Comparison of ENCODE assay signal across 9 cellular contexts in the genomic region with DNA sequence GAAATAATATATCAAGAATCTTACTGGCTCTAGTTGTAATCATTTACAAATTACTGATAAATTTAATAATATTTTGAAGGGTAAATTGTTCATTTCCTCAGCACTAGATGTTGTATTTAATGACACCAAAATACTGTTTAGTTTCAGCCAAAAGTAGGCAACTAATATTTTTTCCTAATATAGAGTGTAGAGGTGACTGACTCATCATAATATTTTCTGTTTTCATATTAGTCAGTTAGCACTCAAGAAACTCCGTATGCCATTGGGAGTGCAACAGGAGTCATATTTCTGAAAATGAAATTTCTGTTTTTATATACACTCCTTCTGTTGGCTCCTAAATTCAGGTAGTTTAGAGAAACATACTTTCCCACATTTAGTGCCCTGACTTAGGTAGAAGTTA. TPM values are rescaled to one million over a fixed set of nuclear protein-coding genes. Genes with fewer than 3 reads are reported as not detected.
DNase-seq lines count a peak whose midpoint lies in the region; ATAC-seq and TF ChIP-seq lines count a peak whose summit lies in the region.
"Had no signal": no experiment of that assay in that cellular context is flagged by ENCODE, and none has a peak within 500 bp of the region (broad histone marks: within the 10 kb centered on the region; RNA-seq: fewer than 3 reads in every experiment).

No MANE protein-coding gene starts in this region.

- TF ChIP-seq CTCF in KMS-11 (conservative IDR thresholded peaks at IDR 0.05; ENCODE audit: low read depth, low read length) (no peak), osteoblast (IDR thresholded peaks at IDR 0.05; ENCODE audit: extremely low read depth, low read depth, low read length) (no peak), WERI-Rb-1 (IDR thresholded peaks at IDR 0.05; ENCODE audit: low read depth, low read length) (no peak)

- H3K36me3 ChIP-seq in KMS-11 (ENCODE audit: insufficient read depth) = no peaks in the 10 kb centered on the region
- H3K36me3 ChIP-seq in osteoblast (ENCODE audit: insufficient read depth, low read length) = no peaks in the 10 kb centered on the region
- no peaks in the 10 kb centered on the region for H3K36me3 ChIP-seq in WERI-Rb-1

- H3K4me1 ChIP-seq in KMS-11 (ENCODE audit: low read depth, poor library complexity, severe bottlenecking) (peaks cover 52% of the 10 kb centered on the region), osteoblast (ENCODE audit: insufficient read depth, low read length) (peaks cover 9% of the 10 kb centered on the region)

- no peaks in the 10 kb centered on the region for H3K27me3 ChIP-seq in KMS-11 (ENCODE audit: insufficient read depth, low read depth)
- no peaks in the 10 kb centered on the region for H3K27me3 ChIP-seq in osteoblast (ENCODE audit: insufficient read depth, low read length)
- no peaks in the 10 kb centered on the region for H3K27me3 ChIP-seq in WERI-Rb-1 (ENCODE audit: insufficient read depth, low read depth, severe bottlenecking)

- no peak overlapping the region for H3K9ac ChIP-seq in KMS-11

- no peak for DNase-seq in osteoblast (ENCODE audit: insufficient read length, low spot score, missing footprints)
- no peak for DNase-seq in NCI-H2107 treated with DMSO at 0.1 percent for 48 hours (lab: John Stamatoyannopoulos, UW; ENCODE audit: unreplicated experiment)
- DNase-seq in WERI-Rb-1 = no peak
- DNase-seq in iPS-NIHi11 (ENCODE audit: low spot score) = no peak
- no peak for DNase-seq in DMS79 treated with DMSO at 0.1 percent for 48 hours (lab: John Stamatoyannopoulos, UW)
- DNase-seq: NCI-H524 treated with DMSO at 0.1 percent for 48 hours had no signal

- H3K4me3 ChIP-seq in KMS-11 (IDR thresholded peaks at IDR 0.05; ENCODE audit: insufficient read depth, low read depth, low read length) = no peak overlapping the region
- no peak overlapping the region for H3K4me3 ChIP-seq in osteoblast (ENCODE audit: insufficient read depth, low read length)
- H3K4me3 ChIP-seq in WERI-Rb-1 (ENCODE audit: low read depth, low read length) = no peak overlapping the region

- peak overlapping the region; percentile 4; the same call in 1 of the 2 replicates for H3K27ac ChIP-seq in KMS-11
- no peak overlapping the region for H3K27ac ChIP-seq in osteoblast (ENCODE audit: low read depth, low read length)
- no peak overlapping the region for H3K27ac ChIP-seq in WERI-Rb-1

- H3K9me3 ChIP-seq in osteoblast (ENCODE audit: low read depth, low read length) (no peaks in the 10 kb centered on the region), WERI-Rb-1 (ENCODE audit: severe bottlenecking) (no peaks in the 10 kb centered on the region)

- H3K79me2 ChIP-seq in KMS-11 (ENCODE audit: insufficient read depth, low read depth) (no peaks in the 10 kb centered on the region), osteoblast (ENCODE audit: insufficient read depth, low read length) (no peaks in the 10 kb centered on the region)

- H2AFZ ChIP-seq in KMS-11 (ENCODE audit: low read depth) (peak overlapping the region; percentile 28; the same call in 1 of the 2 replicates), osteoblast (ENCODE audit: low read length) (no peak overlapping the region)

- ATAC-seq in GM19328 (IDR thresholded peaks at IDR 0.05; ENCODE audit: unreplicated experiment) (peak; percentile 83), HG02852 (IDR thresholded peaks at IDR 0.05; ENCODE audit: unreplicated experiment) (peak; percentile 93)

- no peaks in the 10 kb centered on the region for H4K20me1 ChIP-seq in KMS-11 (ENCODE audit: insufficient read depth)
- no peaks in the 10 kb centered on the region for H4K20me1 ChIP-seq in osteoblast (ENCODE audit: insufficient read depth, low read length)

- peak overlapping the region; percentile 58 for H3K4me2 ChIP-seq in KMS-11
- peak overlapping the region; percentile 8 for H3K4me2 ChIP-seq in osteoblast (ENCODE audit: insufficient read depth, low read length)

RNA-seq across cellular contexts. Expression of a gene that starts 36.6 kb away (rescaled TPM):
- total RNA-seq in osteoblast = 70.2 and 87.8 TPM in 2 replicates
